In genomic region chr6:30541515-30542403, GRCh38 we compare ENCODE assay signal across 8 cellular contexts. TPM values are rescaled to one million over a fixed set of nuclear protein-coding genes. Genes with fewer than 3 reads are reported as not detected.
A peak's percentile ranks its signal among the peaks of the same experiment; 100 is the strongest.
DNase-seq lines count a peak whose midpoint lies in the region; ATAC-seq, FAIRE-seq and TF ChIP-seq lines count a peak whose summit lies in the region.

No MANE protein-coding gene starts in this region.

- peak overlapping the region in 1 of 2 donors; percentile 44 for H3K9ac ChIP-seq in kidney (ENCODE audit: low read length in 2 of 2)

- H3K27ac ChIP-seq in kidney (ENCODE audit: low read depth in 2 of 2, low read length in 2 of 2): peak overlapping the region in 1 of 2 donors; percentile 41

- DNase-seq in COR-L47 (lab: John Stamatoyannopoulos, UW): peak; percentile 53
- peak; percentile 64 for DNase-seq in NCI-H446 treated with DMSO at 0.1 percent for 48 hours (lab: John Stamatoyannopoulos, UW)
- peak; percentile 70 for DNase-seq in activated CD4-positive, alpha-beta T cell treated with anti-CD3 and anti-CD28 coated beads for 1 hour
- peak; percentile 72 for DNase-seq in cerebellum (ENCODE audit: low spot score)
- DNase-seq in kidney: peak; percentile 83
- DNase-seq in stimulated activated CD4-positive, alpha-beta T cell treated with anti-CD3 and anti-CD28 coated beads, Interleukin-15, amount 100 ng/mL, for 24 hours: peak; percentile 83

- H3K4me3 ChIP-seq in kidney (ENCODE audit: low read length in 2 of 2): peak overlapping the region; percentile 40 to 66

- H3K9me3 ChIP-seq in kidney (ENCODE audit: control insufficient read depth in 1 of 2, low read length in 2 of 2): no peaks in the 10 kb centered on the region

- FAIRE-seq in kidney (lab: Jason Lieb, UNC): peak; percentile 83

- ATAC-seq in HG03066 (IDR thresholded peaks at IDR 0.05; ENCODE audit: low read depth, unreplicated experiment) (peak; percentile 58), GM19328 (IDR thresholded peaks at IDR 0.05; ENCODE audit: unreplicated experiment) (no peak)

- peaks cover 0 to 5% of the 10 kb centered on the region in 2 donors for H3K36me3 ChIP-seq in kidney (ENCODE audit: control insufficient read depth in 1 of 2, insufficient read depth in 2 of 2, low read length in 2 of 2)

- H3K4me1 ChIP-seq in kidney (ENCODE audit: control insufficient read depth in 1 of 2, insufficient read depth in 1 of 2, low read depth in 1 of 2, low read length in 2 of 2): peaks cover 0 to 4% of the 10 kb centered on the region in 2 donors

- TF ChIP-seq CTCF in kidney (IDR thresholded peaks at IDR 0.05; ENCODE audit: borderline replicate concordance, extremely low read depth, insufficient read depth): peak; percentile 96

- intact Hi-C loops in kidney (cut with DNase I): no loop called here

RNA-seq across cellular contexts. Expression of gene GNL1, which starts 14.5 kb away (rescaled TPM):
- total RNA-seq in cerebellum (33.2 TPM), kidney (70.4 TPM)
- 64.9 TPM for polyA plus RNA-seq in kidney (ENCODE audit: insufficient read depth, low read depth, low replicate concordance)

RNA-seq across cellular contexts. Expression of gene PRR3, which starts 15.3 kb away (rescaled TPM):
- total RNA-seq in cerebellum: 15.6 TPM
- total RNA-seq in kidney: 9.3 TPM
- polyA plus RNA-seq in kidney (ENCODE audit: insufficient read depth, low read depth, low replicate concordance): 7.9 TPM

RNA-seq across cellular contexts. Expression of gene ABCF1, which starts 29.5 kb away (rescaled TPM):
- total RNA-seq in cerebellum: 15.4 TPM
- 47.2 TPM for total RNA-seq in kidney
- 32.9 TPM for polyA plus RNA-seq in kidney (ENCODE audit: insufficient read depth, low read depth, low replicate concordance)

RNA-seq across cellular contexts. Expression of gene HLA-E, which starts 52.5 kb away (rescaled TPM):
- total RNA-seq in cerebellum (24.1 TPM), kidney (525 TPM)
- 387 TPM for polyA plus RNA-seq in kidney (ENCODE audit: insufficient read depth, low read depth, low replicate concordance)
